ENCODE assay signal across 21 cellular contexts in the genomic region with DNA sequence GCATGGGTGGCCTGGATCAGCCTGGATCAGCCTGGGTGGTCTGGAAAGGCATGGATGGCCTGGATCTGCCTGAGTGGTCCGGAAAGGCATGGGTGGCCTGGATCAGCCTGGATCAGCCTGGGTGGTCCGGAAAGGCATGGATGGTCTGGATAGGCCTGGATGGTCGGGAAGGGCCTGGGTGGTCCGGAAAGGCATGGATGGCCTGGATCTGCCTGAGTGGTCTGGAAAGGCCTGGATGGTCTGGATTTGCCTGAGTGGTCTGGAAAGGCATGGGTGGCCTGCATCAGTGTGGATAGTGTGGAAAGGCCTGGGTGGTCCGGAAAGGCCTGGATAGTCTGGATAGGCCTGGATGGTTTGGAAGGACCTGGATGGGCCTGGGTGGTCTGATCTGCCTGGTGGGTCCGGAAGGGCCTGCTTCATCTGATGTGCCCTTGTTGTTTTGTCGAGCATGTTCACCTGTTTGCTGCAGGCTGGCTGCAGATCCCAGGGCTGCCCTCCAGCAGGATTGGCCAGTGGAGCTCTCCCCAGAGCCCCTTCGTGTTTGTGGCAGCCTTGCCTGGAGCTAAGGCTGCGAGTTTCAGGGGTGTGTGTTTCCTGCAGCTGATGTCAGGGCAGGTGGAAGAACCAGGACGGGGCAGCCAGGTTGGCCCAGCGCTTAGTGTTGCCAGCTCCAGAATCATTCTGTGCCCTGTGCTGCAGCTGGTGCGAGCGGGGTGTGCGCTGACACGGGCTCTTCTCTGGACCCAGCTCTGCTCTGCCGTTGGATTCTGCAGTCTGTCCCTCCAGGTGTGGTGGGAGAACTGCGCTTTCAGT.
"Had no signal": no experiment of that assay in that cellular context is flagged by ENCODE, and none has a peak within 500 bp of the region (broad histone marks: within the 10 kb centered on the region; RNA-seq: fewer than 3 reads in every experiment).

No MANE protein-coding gene starts in this region.

- H3K9me3 Mint-ChIP-seq: activated B cell treated with CpG ODN at 0.5 μM for 24 hours; activated CD4-positive, alpha-beta memory T cell treated with anti-CD3 and anti-CD28 coated beads for 36 hours; activated T-helper 1 cell treated with anti-CD3 and anti-CD28 coated beads, Interleukin-12 subunit alpha, Interleukin-12 subunit beta, Interleukin-2, Interleukin-4 antibody, amounts not matched to agents 30 ng/mL and 10 ng/mL and 1 ng/mL, durations not matched to agents 14 hours and 24 hours and 36 hours; naive thymus-derived CD4-positive, alpha-beta T cell; stimulated activated naive CD8-positive, alpha-beta T cell treated with anti-CD3 and anti-CD28 coated beads, Interleukin-15, Interleukin-2, amounts not matched to agents 100 ng/mL and 50 ng/mL, for 24 hours had no signal

- H3K27ac ChIP-seq: breast epithelium, colonic mucosa, heart left ventricle, neutrophil, ovary, prostate gland, thyroid gland had no signal

- H3K36me3 ChIP-seq: breast epithelium, colonic mucosa, ovary, prostate gland had no signal

- H3K27me3 Mint-ChIP-seq: activated B cell treated with CpG ODN at 0.5 μM for 24 hours; activated CD4-positive, alpha-beta memory T cell treated with anti-CD3 and anti-CD28 coated beads for 36 hours; activated CD8-positive, alpha-beta memory T cell treated with anti-CD3 and anti-CD28 coated beads, Interleukin-2, amount 10 ng/mL, durations not matched to agents 7 days and 5 days; naive thymus-derived CD4-positive, alpha-beta T cell; stimulated activated naive CD8-positive, alpha-beta T cell treated with anti-CD3 and anti-CD28 coated beads, Interleukin-15, Interleukin-2, amounts not matched to agents 100 ng/mL and 50 ng/mL, for 24 hours; T-helper 17 cell had no signal

- H3K4me3 ChIP-seq: breast epithelium, colonic mucosa, heart left ventricle, ovary, prostate gland, thyroid gland had no signal

- H3K27me3 ChIP-seq: breast epithelium, colonic mucosa, heart left ventricle, neutrophil, ovary, thyroid gland had no signal

- H3K9me3 ChIP-seq: breast epithelium, colonic mucosa, heart left ventricle, neutrophil, ovary, prostate gland, thyroid gland had no signal

- H3K36me3 Mint-ChIP-seq: activated CD8-positive, alpha-beta memory T cell treated with anti-CD3 and anti-CD28 coated beads, Interleukin-2, amount 10 ng/mL, durations not matched to agents 7 days and 5 days; activated naive CD4-positive, alpha-beta T cell treated with anti-CD3 and anti-CD28 coated beads, Interleukin-2, amount 50 U/mL, for 72 hours had no signal

- H3K4me3 Mint-ChIP-seq: activated B cell treated with CpG ODN at 0.5 μM for 24 hours; activated CD4-positive, alpha-beta memory T cell treated with anti-CD3 and anti-CD28 coated beads for 36 hours; activated CD8-positive, alpha-beta memory T cell treated with anti-CD3 and anti-CD28 coated beads, Interleukin-2, amount 10 ng/mL, durations not matched to agents 7 days and 5 days; activated T-helper 1 cell treated with anti-CD3 and anti-CD28 coated beads, Interleukin-12 subunit alpha, Interleukin-12 subunit beta, Interleukin-2, Interleukin-4 antibody, amounts not matched to agents 30 ng/mL and 10 ng/mL and 1 ng/mL, durations not matched to agents 14 hours and 24 hours and 36 hours; naive thymus-derived CD4-positive, alpha-beta T cell; stimulated activated naive CD8-positive, alpha-beta T cell treated with anti-CD3 and anti-CD28 coated beads, Interleukin-15, Interleukin-2, amounts not matched to agents 100 ng/mL and 50 ng/mL, for 24 hours; T-helper 17 cell had no signal

- H3K4me1 ChIP-seq: breast epithelium, colonic mucosa, prostate gland had no signal

- ATAC-seq: activated CD8-positive, alpha-beta memory T cell treated with anti-CD3 and anti-CD28 coated beads, Interleukin-2, amount 10 ng/mL, durations not matched to agents 7 days and 5 days; activated naive CD4-positive, alpha-beta T cell treated with anti-CD3 and anti-CD28 coated beads, Interleukin-2, amount 50 U/mL, for 72 hours; heart left ventricle; left lobe of liver; naive thymus-derived CD4-positive, alpha-beta T cell; T-helper 17 cell had no signal

- H3K27ac Mint-ChIP-seq: activated B cell treated with CpG ODN at 0.5 μM for 24 hours; activated CD4-positive, alpha-beta memory T cell treated with anti-CD3 and anti-CD28 coated beads for 36 hours; activated CD8-positive, alpha-beta memory T cell treated with anti-CD3 and anti-CD28 coated beads, Interleukin-2, amount 10 ng/mL, durations not matched to agents 7 days and 5 days; activated T-helper 1 cell treated with anti-CD3 and anti-CD28 coated beads, Interleukin-12 subunit alpha, Interleukin-12 subunit beta, Interleukin-2, Interleukin-4 antibody, amounts not matched to agents 30 ng/mL and 10 ng/mL and 1 ng/mL, durations not matched to agents 14 hours and 24 hours and 36 hours; naive thymus-derived CD4-positive, alpha-beta T cell; stimulated activated naive CD8-positive, alpha-beta T cell treated with anti-CD3 and anti-CD28 coated beads, Interleukin-15, Interleukin-2, amounts not matched to agents 100 ng/mL and 50 ng/mL, for 24 hours; T-helper 17 cell had no signal

- DNase-seq: activated B cell treated with CpG ODN at 0.5 μM for 24 hours; activated CD4-positive, alpha-beta memory T cell treated with anti-CD3 and anti-CD28 coated beads for 36 hours; activated CD4-positive, alpha-beta T cell treated with anti-CD3 and anti-CD28 coated beads for 4 hours; activated CD8-positive, alpha-beta memory T cell treated with anti-CD3 and anti-CD28 coated beads, Interleukin-2, amount 10 ng/mL, durations not matched to agents 7 days and 5 days; colonic mucosa; heart left ventricle; naive thymus-derived CD4-positive, alpha-beta T cell; ovary; stimulated activated CD4-positive, alpha-beta T cell treated with anti-CD3 and anti-CD28 coated beads, Interleukin-12 subunit alpha, Interleukin-12 subunit beta, amount 100 ng/mL, for 4 hours; stimulated activated CD4-positive, alpha-beta T cell treated with anti-CD3 and anti-CD28 coated beads, Interleukin-4, amount 100 ng/mL, for 4 hours; substantia nigra; SW 1271; T-helper 17 cell; thyroid gland had no signal
